15 cellular contexts compared by ENCODE assay signal in the genomic region with DNA sequence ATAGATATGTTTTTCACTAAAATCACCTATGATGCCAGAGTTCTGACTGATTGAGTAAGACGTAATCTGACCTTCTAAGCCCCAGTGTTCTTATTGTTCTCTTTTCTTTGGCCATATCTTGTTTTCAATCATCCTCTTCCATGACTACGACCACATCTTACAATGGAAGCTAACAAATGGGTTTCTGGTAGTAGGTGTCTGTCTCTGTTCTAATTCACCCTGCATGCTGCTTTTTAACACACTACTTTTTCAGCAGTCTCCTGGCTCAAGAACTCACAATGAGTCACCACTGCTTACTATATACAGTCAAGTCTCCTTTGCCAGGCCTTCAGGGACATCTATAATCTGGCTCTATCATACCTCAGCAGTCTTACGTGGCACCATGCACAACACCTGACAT.
DNase-seq lines count a peak whose midpoint lies in the region; ATAC-seq, FAIRE-seq and TF ChIP-seq lines count a peak whose summit lies in the region.
"Had no signal": no experiment of that assay in that cellular context is flagged by ENCODE, and none has a peak within 500 bp of the region (broad histone marks: within the 10 kb centered on the region; RNA-seq: fewer than 3 reads in every experiment).

No MANE protein-coding gene starts in this region.

- FAIRE-seq in GM12892 (lab: Jason Lieb, UNC), result peak; percentile 48
- FAIRE-seq: HepG2 had no signal

- DNase-seq in GM12892 (ENCODE audit: insufficient read length), result no peak
- peak; percentile 34 for DNase-seq in astrocyte of the hippocampus (ENCODE audit: low read depth, low spot score)
- DNase-seq in superior temporal gyrus (ENCODE audit: extremely low spot score), result peak; percentile 6
- no peak for DNase-seq in KG1 (lab: John Stamatoyannopoulos, UW)
- DNase-seq in NCI-H510A (lab: John Stamatoyannopoulos, UW), result no peak
- no peak for DNase-seq in COR-L47 (lab: John Stamatoyannopoulos, UW)
- DNase-seq: CD4-positive, alpha-beta T cell; NCI-H1417 treated with DMSO at 0.1 percent for 48 hours; NCI-H2029; NCI-H524 treated with DMSO at 0.1 percent for 48 hours; NK-92 treated with Interleukin-12 subunit alpha and Interleukin-12 subunit beta, amount 100 ng/mL, for 24 hours; T1000 had no signal

- TF ChIP-seq POLR2A in GM12892 (IDR thresholded peaks at IDR 0.05; ENCODE audit: low read depth, low read length), result no peak

- ATAC-seq in HG02759 (IDR thresholded peaks at IDR 0.05; ENCODE audit: unreplicated experiment), result peak; percentile 39
- ATAC-seq: HCT116, HepG2 had no signal

Comparison
In these comparisons a context has a peak if more than half of its experiments do, and no peak if none do; other contexts are left out.
1. DNase-seq: peak in astrocyte of the hippocampus (single experiment) and superior temporal gyrus (single experiment); none in GM12892 (single experiment), KG1 (single experiment), NCI-H510A (single experiment) and COR-L47 (single experiment).